In the genomic region with DNA sequence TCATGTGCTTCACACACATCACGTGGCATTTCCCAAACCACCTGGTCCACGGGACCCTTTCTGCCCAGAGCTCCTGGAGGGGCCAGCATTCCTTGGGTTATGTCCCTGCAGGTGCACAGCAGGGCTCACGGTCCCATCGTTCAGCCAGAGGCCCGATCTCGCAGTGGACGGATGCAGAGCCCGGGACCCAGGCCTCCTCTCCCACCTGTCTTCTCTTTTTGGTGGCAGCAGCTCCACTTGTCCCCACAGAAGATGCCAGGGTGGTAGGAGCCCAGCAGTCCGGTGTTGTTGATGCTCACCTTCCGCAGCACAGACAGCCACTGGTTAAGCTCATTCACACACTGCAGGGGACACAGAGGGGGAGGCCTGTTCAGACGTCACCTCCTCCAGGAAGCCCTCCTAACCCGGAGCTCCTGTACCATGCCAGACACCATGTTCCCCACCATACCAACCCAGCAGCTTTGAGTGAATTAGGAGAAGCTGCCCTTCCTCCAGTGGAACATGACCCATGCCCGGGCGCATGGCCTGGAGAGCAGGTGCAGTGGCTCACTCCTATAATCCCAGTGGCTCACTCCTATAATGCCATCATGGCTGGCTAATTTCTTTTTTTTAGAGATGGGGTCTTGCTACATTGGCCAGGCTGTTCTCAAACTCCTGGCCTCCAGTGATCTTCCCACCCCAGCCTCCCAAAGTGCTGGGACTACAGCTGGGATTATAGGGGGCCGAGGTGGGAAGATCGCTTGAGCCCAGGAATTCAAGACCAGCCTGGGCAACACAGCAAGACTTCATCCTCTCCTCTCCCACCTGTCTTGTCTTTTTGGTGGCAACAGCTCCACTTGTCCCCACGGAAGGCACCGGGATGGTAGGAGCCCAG, we compare ENCODE assay signal across 17 cellular contexts. TPM values are rescaled to one million over a fixed set of nuclear protein-coding genes. Genes with fewer than 3 reads are reported as not detected.
"Had no signal": no experiment of that assay in that cellular context is flagged by ENCODE, and none has a peak within 500 bp of the region (broad histone marks: within the 10 kb centered on the region; RNA-seq: fewer than 3 reads in every experiment).

No MANE protein-coding gene starts in this region.

RNA-seq across cellular contexts. Expression of gene PGAM2, which starts 31.2 kb away (rescaled TPM):
- total RNA-seq: endothelial cell of umbilical vein, epithelial cell of proximal tubule, glomerular endothelial cell, left lobe of liver, mammary epithelial cell had no signal
- polyA plus RNA-seq: mammary epithelial cell had no signal

RNA-seq across cellular contexts. Expression of gene SPDYE1, which starts 36.5 kb away (rescaled TPM):
- total RNA-seq: chondrocyte, colonic mucosa, dermis blood vessel endothelial cell, endothelial cell of umbilical vein, epithelial cell of proximal tubule, esophagus squamous epithelium, gastrocnemius medialis, glomerular endothelial cell, kidney, left colon, left lobe of liver, left ventricle myocardium inferior, liver, mucosa of gallbladder had no signal
- polyA plus RNA-seq: endothelial cell of umbilical vein, heart right ventricle, lung, mammary epithelial cell had no signal
